In genomic region chr19:661427-662196, GRCh38 we compare ENCODE assay signal across 7 cellular contexts. TPM values are rescaled to one million over a fixed set of nuclear protein-coding genes. Genes with fewer than 3 reads are reported as not detected.
DNase-seq lines count a peak whose midpoint lies in the region; ATAC-seq and TF ChIP-seq lines count a peak whose summit lies in the region.

No MANE protein-coding gene starts in this region.

- CTCF ChIA-PET in T-cell (lab: Charles Lee), result no interaction called here

- no peaks in the 10 kb centered on the region for H4K20me1 ChIP-seq in GM23248 (ENCODE audit: insufficient read depth)

- TF ChIP-seq CTCF in astrocyte of the spinal cord (IDR thresholded peaks at IDR 0.05; ENCODE audit: low read depth, low read length), result no peak
- no peak for TF ChIP-seq CTCF in right lobe of liver (IDR thresholded peaks at IDR 0.05)

- TF ChIP-seq POLR2A in right lobe of liver (IDR thresholded peaks at IDR 0.05), result no peak

- H3K36me3 ChIP-seq in GM23248 (ENCODE audit: low read depth) (no peaks in the 10 kb centered on the region), right lobe of liver (no peaks in the 10 kb centered on the region)

- H3K9me2 ChIP-seq in GM23248 (ENCODE audit: insufficient read depth), result no peaks in the 10 kb centered on the region

- in situ Hi-C loops in GM23248 (cut with MboI) (no loop called here), astrocyte of the spinal cord (cut with HindIII; ENCODE audit: low sequenced_read_pairs) (no loop called here)

- H3K4me1 ChIP-seq in GM23248 (ENCODE audit: insufficient read depth) (peaks cover 25% of the 10 kb centered on the region), right lobe of liver (peaks cover 0 to 57% (median 23%) of the 10 kb centered on the region in 4 donors)

- H3K4me3 Mint-ChIP-seq in T-cell, result peak overlapping the region; percentile 95 to 98 (median 96)

- H3K9me3 ChIP-seq in GM23248 (ENCODE audit: low read depth) (no peaks in the 10 kb centered on the region), right lobe of liver (no peaks in the 10 kb centered on the region)

- ATAC-seq in T-cell (replicated peaks in 1 of 4) (peak; percentile 39 to 58 (median 52)), right lobe of liver (peak; percentile 17 to 47 (median 36)), GM21447 (IDR thresholded peaks at IDR 0.05; ENCODE audit: unreplicated experiment) (no peak)

- WGBS in GM23248 (ENCODE audit: low coverage in 1 of 2, low lambda C conversion rate in 2 of 2, missing lambda C conversion rate in 2 of 2), 2 experiments, result 7 to 9% methylated on average over 31 of the region's 31 CpGs
- 0% methylated on average over 20 of the region's 31 CpGs for WGBS in right lobe of liver (ENCODE audit: insufficient coverage, low coverage, low lambda C conversion rate, missing lambda C conversion rate)

- H3K27ac ChIP-seq in GM23248 (peak overlapping the region; percentile 91), right lobe of liver (peak overlapping the region; percentile 79 to 95 (median 94))

- H3K9me3 Mint-ChIP-seq in T-cell, result no peaks in the 10 kb centered on the region

- H3F3A ChIP-seq in GM23248 (ENCODE audit: insufficient read depth), result peaks cover 10% of the 10 kb centered on the region; the same call in 1 of the 2 replicates

- H3K27ac Mint-ChIP-seq in T-cell, result peak overlapping the region; percentile 97

- peak overlapping the region; percentile 99 for H3K4me2 ChIP-seq in GM23248 (ENCODE audit: unreplicated experiment)

- H2AFZ ChIP-seq in GM23248, result no peak overlapping the region

- H3K4me3 ChIP-seq in GM23248 (peak overlapping the region; percentile 90), astrocyte of the spinal cord (ENCODE audit: low read depth, low read length) (peak overlapping the region; percentile 76), right lobe of liver (peak overlapping the region; percentile 94 to 99 (median 97))

- peaks cover 2% of the 10 kb centered on the region for H3K36me3 Mint-ChIP-seq in T-cell

- no peaks in the 10 kb centered on the region for H3K27me3 ChIP-seq in GM23248 (replicated peaks; ENCODE audit: insufficient read depth)
- H3K27me3 ChIP-seq in right lobe of liver, result no peaks in the 10 kb centered on the region

- H3K79me2 ChIP-seq in GM23248 (ENCODE audit: insufficient read depth), result peaks cover 61% of the 10 kb centered on the region

- intact Hi-C loops in right lobe of liver (cut with DNase I), result no loop called here

- DNase-seq in GM23248 (peak; percentile 68), T-cell (peak; percentile 48 to 74 (median 61)), astrocyte of the spinal cord (ENCODE audit: low read depth, low spot score) (no peak), right lobe of liver (no peak), NCI-H446 (lab: John Stamatoyannopoulos, UW) (no peak)
- peak; percentile 75 for DNase-seq in stimulated activated CD8-positive, alpha-beta memory T cell treated with anti-CD3 and anti-CD28 coated beads, Interleukin-4, amount 100 ng/mL, for 48 hours

- H3K9ac ChIP-seq in GM23248, result peak overlapping the region; percentile 96

- POLR2A ChIA-PET in T-cell (lab: Charles Lee), result no interaction called here

- no peaks in the 10 kb centered on the region for H3K27me3 Mint-ChIP-seq in T-cell

- H3K4me1 Mint-ChIP-seq in T-cell, result peaks cover 46 to 58% (median 47%) of the 10 kb centered on the region in 3 donors

RNA-seq across cellular contexts. Expression of gene RNF126, which starts 1.4 kb away (rescaled TPM):
- total RNA-seq in GM23248 (2014; rRNA removed; shearing (Covaris generic)), result 71.3 and 72.4 TPM in 2 replicates
- polyA plus RNA-seq in GM23248 (2016; fragmentation: Nextera tagmentation; extraction: Ambion mirVana), result 52.7 and 58.5 TPM in 2 replicates
- total RNA-seq in T-cell (100 to 1,000 TPM in 4 of 5 donors, 10 to 100 TPM in 1; 98.8 to 139 (median 118) TPM), right lobe of liver (10 to 100 TPM; 18.3 to 85.0 (median 28.8) TPM)

RNA-seq across cellular contexts. Expression of gene FSTL3, which starts 14.6 kb away (rescaled TPM):
- total RNA-seq in GM23248 (2014; rRNA removed; shearing (Covaris generic)), result 97.3 and 100 TPM in 2 replicates
- 39.2 and 41.4 TPM in 2 replicates for polyA plus RNA-seq in GM23248 (2016; fragmentation: Nextera tagmentation; extraction: Ambion mirVana)
- total RNA-seq in T-cell, result 1 to 10 TPM; 2.0 to 5.3 (median 4.1) TPM
- total RNA-seq in right lobe of liver, result 10 to 100 TPM in 3 of 6 experiments, 1 to 10 TPM in 3; 4.2 to 18.7 (median 10.4) TPM

RNA-seq across cellular contexts. Expression of gene FGF22, which starts 21.9 kb away (rescaled TPM):
- total RNA-seq in GM23248 (2014; rRNA removed; shearing (Covaris generic)), result 0.13 and 1.2 TPM in 2 replicates
- polyA plus RNA-seq in GM23248 (2016; fragmentation: Nextera tagmentation; extraction: Ambion mirVana), result not detected in 2 replicates
- total RNA-seq in T-cell (1 to 10 TPM in 3 of 5 donors, under 1 TPM in 2; 0.35 to 3.9 (median 2.8) TPM), right lobe of liver (under 1 TPM in 1 of 6 experiments, not detected in 5; 0.15 TPM)

RNA-seq across cellular contexts. Expression of gene POLRMT, which starts 28.3 kb away (rescaled TPM):
- 36.2 and 48.8 TPM in 2 replicates for total RNA-seq in GM23248 (2014; rRNA removed; shearing (Covaris generic))
- polyA plus RNA-seq in GM23248 (2016; fragmentation: Nextera tagmentation; extraction: Ambion mirVana), result 21.8 and 23.6 TPM in 2 replicates
- total RNA-seq in T-cell (100 to 1,000 TPM in 3 of 5 donors, 10 to 100 TPM in 2; 61.3 to 118 (median 103) TPM), right lobe of liver (10 to 100 TPM; 25.9 to 42.9 (median 33.3) TPM)

RNA-seq across cellular contexts. Expression of gene PRSS57, which starts 33.6 kb away (rescaled TPM):
- not detected in 2 replicates for total RNA-seq in GM23248 (2014; rRNA removed; shearing (Covaris generic))
- polyA plus RNA-seq in GM23248 (2016; fragmentation: Nextera tagmentation; extraction: Ambion mirVana), result not detected in 2 replicates
- total RNA-seq in T-cell (1 to 10 TPM in 3 of 5 donors, under 1 TPM in 1, not detected in 1; 0.86 to 2.5 (median 1.7) TPM), right lobe of liver (under 1 TPM in 1 of 6 experiments, not detected in 5; 0.20 TPM)

Comparison
In these comparisons a context has a peak if more than half of its experiments do, and no peak if none do; other contexts are left out.
1. DNase-seq: peak in GM23248 (single experiment), T-cell (34 of 34) and stimulated activated CD8-positive, alpha-beta memory T cell treated with anti-CD3 and anti-CD28 coated beads, Interleukin-4, amount 100 ng/mL, for 48 hours (single experiment); none in astrocyte of the spinal cord (single experiment), right lobe of liver (0 of 3) and NCI-H446 (0 of 2).
2. Peak in every context shown above with its lines, with median percentiles within 50 percentile points of each other: H3K4me3 ChIP-seq.